In the genomic region with DNA sequence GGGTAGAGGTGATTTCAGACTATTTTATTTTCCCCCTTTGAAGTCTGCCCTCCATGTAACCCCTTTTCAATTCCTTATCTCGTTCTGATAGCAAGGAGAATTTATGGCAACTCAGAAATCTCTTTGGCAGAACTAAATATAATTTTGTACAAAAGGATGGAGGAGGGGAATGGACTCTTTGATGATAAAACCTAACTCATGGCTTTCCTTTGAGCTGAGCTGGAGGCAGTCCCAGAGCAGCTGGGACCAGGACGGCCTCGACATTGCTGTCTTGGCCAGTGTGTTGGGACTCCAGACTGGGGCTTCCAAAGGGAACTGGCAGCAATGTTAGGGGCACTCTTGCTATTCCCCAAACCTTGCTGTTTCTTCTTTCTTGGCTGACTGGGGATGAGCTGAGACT, we compare ENCODE assay signal across 14 cellular contexts. TPM values are rescaled to one million over a fixed set of nuclear protein-coding genes. Genes with fewer than 3 reads are reported as not detected.
"Had no signal": no experiment of that assay in that cellular context is flagged by ENCODE, and none has a peak within 500 bp of the region (broad histone marks: within the 10 kb centered on the region; RNA-seq: fewer than 3 reads in every experiment).

No MANE protein-coding gene starts in this region.

- H3K36me3 ChIP-seq: prostate gland, right lobe of liver had no signal

- DNase-seq: activated CD4-positive, alpha-beta T cell treated with anti-CD3 and anti-CD28 coated beads for 4 hours; activated naive CD8-positive, alpha-beta T cell treated with anti-CD3 and anti-CD28 coated beads for 36 hours; activated T-cell treated with anti-CD3 and anti-CD28 coated beads, Interleukin-2, amount 50 U/mL, for 48 hours; islet precursor cell; right lobe of liver; stimulated activated naive CD8-positive, alpha-beta T cell treated with anti-CD3 and anti-CD28 coated beads, Interleukin-15, amount 100 ng/mL, for 72 hours; T-helper 2 cell had no signal

- H3K27me3 ChIP-seq: right lobe of liver had no signal

- H3K27me3 Mint-ChIP-seq: activated CD8-positive, alpha-beta T cell treated with anti-CD3 and anti-CD28 coated beads for 36 hours; activated naive CD8-positive, alpha-beta T cell treated with anti-CD3 and anti-CD28 coated beads for 36 hours; stimulated activated naive CD8-positive, alpha-beta T cell treated with anti-CD3 and anti-CD28 coated beads, Interleukin-15, amount 100 ng/mL, for 72 hours had no signal

- H3K9me3 ChIP-seq: prostate gland, right lobe of liver had no signal

- H3K4me1 ChIP-seq: prostate gland had no signal

- H3K27ac Mint-ChIP-seq: WTC11 had no signal

- H3K27ac ChIP-seq: epithelial cell of prostate, prostate gland, right lobe of liver had no signal

- ATAC-seq: right lobe of liver; stimulated activated naive CD8-positive, alpha-beta T cell treated with anti-CD3 and anti-CD28 coated beads, Interleukin-15, amount 100 ng/mL, for 72 hours; WTC11 had no signal

- H3K9me3 Mint-ChIP-seq: activated CD8-positive, alpha-beta T cell treated with anti-CD3 and anti-CD28 coated beads for 36 hours; activated naive CD8-positive, alpha-beta T cell treated with anti-CD3 and anti-CD28 coated beads for 36 hours; stimulated activated naive CD8-positive, alpha-beta T cell treated with anti-CD3 and anti-CD28 coated beads, Interleukin-15, amount 100 ng/mL, for 72 hours; WTC11 had no signal

- H3K4me3 Mint-ChIP-seq: activated CD8-positive, alpha-beta T cell treated with anti-CD3 and anti-CD28 coated beads for 36 hours; activated naive CD8-positive, alpha-beta T cell treated with anti-CD3 and anti-CD28 coated beads for 36 hours; WTC11 had no signal

- H3K36me3 Mint-ChIP-seq: WTC11 had no signal

- H3K4me3 ChIP-seq: prostate gland, right lobe of liver, smooth muscle cell had no signal

RNA-seq across cellular contexts. Expression of gene PAX8, which starts 47.7 kb away (rescaled TPM):
- total RNA-seq: cerebellum, smooth muscle cell had no signal
- polyA plus RNA-seq: neural cell, smooth muscle cell had no signal
